26 cellular contexts compared by ENCODE assay signal in genomic region chr12:93003540-93004239, GRCh38.
A peak's percentile ranks its signal among the peaks of the same experiment; 100 is the strongest.
DNase-seq lines count a peak whose midpoint lies in the region; ATAC-seq and TF ChIP-seq lines count a peak whose summit lies in the region.
"Had no signal": no experiment of that assay in that cellular context is flagged by ENCODE, and none has a peak within 500 bp of the region (broad histone marks: within the 10 kb centered on the region; RNA-seq: fewer than 3 reads in every experiment).

No MANE protein-coding gene starts in this region.

- no CpG with 5 or more reads among the region's 9 CpGs for WGBS in IMR-90 (ENCODE audit: extremely low coverage in 2 of 2, insufficient read length in 1 of 2), 2 experiments
- WGBS in hepatocyte (ENCODE audit: low lambda C conversion rate, missing lambda C conversion rate), result 47% methylated on average over 9 of the region's 9 CpGs

- H4K91ac ChIP-seq in IMR-90 (ENCODE audit: insufficient read depth, low read depth, low read length), result no peak overlapping the region

- H3K27me3 ChIP-seq in IMR-90 (ENCODE audit: control insufficient read depth, insufficient read depth, low read length) (no peaks in the 10 kb centered on the region), hepatocyte (no peaks in the 10 kb centered on the region), parathyroid adenoma (ENCODE audit: control insufficient read depth, insufficient read depth, low read length) (no peaks in the 10 kb centered on the region)
- H3K27me3 ChIP-seq: BLaER1, ovary, right atrium auricular region had no signal

- H3K79me2 ChIP-seq in hepatocyte (no peaks in the 10 kb centered on the region), parathyroid adenoma (no peaks in the 10 kb centered on the region)

- H3K14ac ChIP-seq in IMR-90 (replicated peaks; ENCODE audit: low read depth, low read length), result no peak overlapping the region

- H2BK20ac ChIP-seq in IMR-90 (ENCODE audit: low read depth, low read length), result no peak overlapping the region

- H3K56ac ChIP-seq in IMR-90 (ENCODE audit: extremely low read depth, insufficient read depth, low read length), result no peak overlapping the region

- H4K20me1 ChIP-seq in IMR-90 (ENCODE audit: insufficient read depth, low read length) (no peaks in the 10 kb centered on the region), hepatocyte (ENCODE audit: insufficient read depth, poor library complexity, severe bottlenecking) (no peaks in the 10 kb centered on the region)
- H4K20me1 ChIP-seq: BLaER1 had no signal

- H2BK120ac ChIP-seq in IMR-90 (ENCODE audit: low read depth, low read length), result peak overlapping the region; percentile 46; the same call in 1 of the 2 replicates

- TF ChIP-seq CTCF in IMR-90 (conservative IDR thresholded peaks at IDR 0.05; ENCODE audit: low read depth, low read length) (no peak), hepatocyte (IDR thresholded peaks at IDR 0.05; ENCODE audit: poor library complexity) (no peak), parathyroid adenoma (IDR thresholded peaks at IDR 0.05) (no peak), glutamatergic neuron (IDR thresholded peaks at IDR 0.05; ENCODE audit: partially characterized antibody, unreplicated experiment) (no peak)

- intact Hi-C loops in IMR-90 (cut with micrococcal nuclease), result no loop called here

- TF ChIP-seq RAD21 in IMR-90 (IDR thresholded peaks at IDR 0.05; ENCODE audit: low read length), result no peak

- DNase-seq in IMR-90 (no peak), amniotic epithelial cell (ENCODE audit: low read depth) (peak; percentile 46), hepatocyte (ENCODE audit: low spot score) (no peak), KBM-7 (no peak), DMS 273 (lab: John Stamatoyannopoulos, UW; ENCODE audit: unreplicated experiment) (no peak), glutamatergic neuron (no peak), inferior parietal cortex (ENCODE audit: extremely low spot score) (no peak)
- DNase-seq: activated CD4-positive, alpha-beta T cell treated with anti-CD3 and anti-CD28 coated beads, Interleukin-2, amount 10 ng/mL, durations not matched to agents 7 days and 5 days; activated naive CD4-positive, alpha-beta T cell treated with anti-CD3 and anti-CD28 coated beads for 36 hours; activated T-cell treated with anti-CD3 and anti-CD28 coated beads, Interleukin-2, amount 50 U/mL, for 72 hours; amygdala; DMS79; effector CD8-positive, alpha-beta T cell; KG1; left ventricle myocardium superior; natural killer cell; NCI-H1436; NCI-H2107; NCI-H510A treated with DMSO at 0.1 percent for 48 hours; ovary; stimulated activated CD4-positive, alpha-beta T cell treated with anti-CD3 and anti-CD28 coated beads, Interleukin-2, amount 100 ng/mL, for 48 hours had no signal

- dilution Hi-C loops in IMR-90 (cut with HindIII; ENCODE audit: low sequenced_read_pairs, unreplicated experiment), result no loop called here

- H3K4me1 ChIP-seq in IMR-90 (ENCODE audit: control insufficient read depth, insufficient read depth, low read length) (peaks cover 5% of the 10 kb centered on the region), hepatocyte (ENCODE audit: insufficient read depth) (peaks cover 2% of the 10 kb centered on the region), parathyroid adenoma (peaks cover 23% of the 10 kb centered on the region)
- H3K4me1 ChIP-seq: BLaER1 had no signal

- no peak overlapping the region for H3K27ac Mint-ChIP-seq in glutamatergic neuron (ENCODE audit: unreplicated experiment)
- H3K27ac Mint-ChIP-seq: activated CD4-positive, alpha-beta T cell treated with anti-CD3 and anti-CD28 coated beads, Interleukin-2, amount 10 ng/mL, durations not matched to agents 7 days and 5 days; activated naive CD4-positive, alpha-beta T cell treated with anti-CD3 and anti-CD28 coated beads for 36 hours; activated T-cell treated with anti-CD3 and anti-CD28 coated beads, Interleukin-2, amount 50 U/mL, for 72 hours; natural killer cell; WTC11 had no signal

- H3K23ac ChIP-seq in IMR-90 (ENCODE audit: low read depth, low read length), result no peak overlapping the region

- H3K36me3 ChIP-seq in IMR-90 (ENCODE audit: control insufficient read depth, insufficient read depth, low read length) (no peaks in the 10 kb centered on the region), hepatocyte (replicated peaks; ENCODE audit: insufficient read depth, low read depth) (no peaks in the 10 kb centered on the region), parathyroid adenoma (ENCODE audit: control insufficient read depth, insufficient read depth, low read length) (no peaks in the 10 kb centered on the region)
- H3K36me3 ChIP-seq: BLaER1, ovary, right atrium auricular region had no signal

- H3K27ac ChIP-seq in IMR-90 (ENCODE audit: insufficient read depth, low read length), result no peak overlapping the region
- peak overlapping the region; percentile 64 for H3K27ac ChIP-seq in hepatocyte
- peak overlapping the region; percentile 86 for H3K27ac ChIP-seq in parathyroid adenoma
- H3K27ac ChIP-seq: BLaER1, right atrium auricular region had no signal

- H3K4ac ChIP-seq in IMR-90 (ENCODE audit: low read depth, low read length), result no peak overlapping the region; the same call in 1 of the 2 replicates

- H3K4me2 ChIP-seq in IMR-90 (ENCODE audit: low read depth, low read length) (no peak overlapping the region), hepatocyte (peak overlapping the region; percentile 17), parathyroid adenoma (ENCODE audit: low read length) (no peak overlapping the region)
- H3K4me2 ChIP-seq: BLaER1 had no signal

- ATAC-seq in IMR-90 (ENCODE audit: low read depth), result no peak
- ATAC-seq: activated T-cell treated with anti-CD3 and anti-CD28 coated beads, Interleukin-2, amount 50 U/mL, for 72 hours; natural killer cell; Panc1; WTC11 had no signal

- H3K9me1 ChIP-seq in IMR-90 (ENCODE audit: insufficient read depth, low read length), result peaks cover 3% of the 10 kb centered on the region; the same call in 1 of the 2 replicates

- H3K9me3 ChIP-seq in IMR-90 (ENCODE audit: control insufficient read depth, insufficient read depth, low read length) (no peaks in the 10 kb centered on the region), hepatocyte (ENCODE audit: low read depth) (no peaks in the 10 kb centered on the region), parathyroid adenoma (ENCODE audit: control insufficient read depth, low read length) (no peaks in the 10 kb centered on the region)
- H3K9me3 ChIP-seq: BLaER1, ovary, right atrium auricular region had no signal

- CTCF ChIA-PET in IMR-90 (lab: Yijun Ruan, JAX), result no interaction called here

- BruUV-seq in IMR-90 (replicated peaks; lab: Mats Ljungman, UMichigan), result no TSS peak

- no peak overlapping the region; the same call in 2 of the 3 replicates for H2BK15ac ChIP-seq in IMR-90 (ENCODE audit: low read depth, low read length)

- H3K9ac ChIP-seq in IMR-90 (ENCODE audit: low read depth, low read length) (no peak overlapping the region), parathyroid adenoma (no peak overlapping the region)
- H3K9ac ChIP-seq: BLaER1 had no signal

- in situ Hi-C loops in IMR-90 (cut with MboI; ENCODE audit: low sequenced_read_pairs) (no loop called here), KBM-7 (cut with MboI; ENCODE audit: low pct_unique_long_range_greater_than_20kb, low sequenced_read_pairs) (loop anchor here (25.0 kb wide), 1 partner anchor 384 kb away; the partner anchor contains the start of gene NUDT4)

- H4K8ac ChIP-seq in IMR-90 (ENCODE audit: low read depth in 2 of 2, low read length in 2 of 2), result no peak overlapping the region; a peak in 1 of 4 replicates

- no peak overlapping the region for H3K4me3 Mint-ChIP-seq in glutamatergic neuron (ENCODE audit: unreplicated experiment)
- H3K4me3 Mint-ChIP-seq: activated CD4-positive, alpha-beta T cell treated with anti-CD3 and anti-CD28 coated beads, Interleukin-2, amount 10 ng/mL, durations not matched to agents 7 days and 5 days; activated naive CD4-positive, alpha-beta T cell treated with anti-CD3 and anti-CD28 coated beads for 36 hours; activated T-cell treated with anti-CD3 and anti-CD28 coated beads, Interleukin-2, amount 50 U/mL, for 72 hours; natural killer cell; WTC11 had no signal

- H3K9me3 Mint-ChIP-seq in glutamatergic neuron (ENCODE audit: unreplicated experiment), result peaks cover 2% of the 10 kb centered on the region
- H3K9me3 Mint-ChIP-seq: activated CD4-positive, alpha-beta T cell treated with anti-CD3 and anti-CD28 coated beads, Interleukin-2, amount 10 ng/mL, durations not matched to agents 7 days and 5 days; activated naive CD4-positive, alpha-beta T cell treated with anti-CD3 and anti-CD28 coated beads for 36 hours; activated T-cell treated with anti-CD3 and anti-CD28 coated beads, Interleukin-2, amount 50 U/mL, for 72 hours; natural killer cell had no signal

- H3K18ac ChIP-seq in IMR-90 (ENCODE audit: low read depth, low read length), result no peak overlapping the region

- no peak overlapping the region for H4K5ac ChIP-seq in IMR-90 (ENCODE audit: low read depth, low read length)

- no peaks in the 10 kb centered on the region for H3K4me1 Mint-ChIP-seq in glutamatergic neuron (ENCODE audit: low read depth, unreplicated experiment)
- H3K4me1 Mint-ChIP-seq: natural killer cell had no signal

- H3K4me3 ChIP-seq in IMR-90 (ENCODE audit: insufficient read depth, low read depth, low read length), result no peak overlapping the region
- H3K4me3 ChIP-seq in hepatocyte, result no peak overlapping the region
- H3K4me3 ChIP-seq in parathyroid adenoma (ENCODE audit: low read depth, low read length), result no peak overlapping the region
- H3K4me3 ChIP-seq: BLaER1, ovary, right atrium auricular region had no signal

- H2AFZ ChIP-seq in IMR-90 (replicated peaks; ENCODE audit: low read length, poor library complexity), result no peak overlapping the region
- H2AFZ ChIP-seq in hepatocyte, result no peak overlapping the region
- peak overlapping the region; percentile 51 for H2AFZ ChIP-seq in parathyroid adenoma

- H3K27me3 Mint-ChIP-seq in glutamatergic neuron (ENCODE audit: unreplicated experiment), result no peaks in the 10 kb centered on the region
- H3K27me3 Mint-ChIP-seq: activated CD4-positive, alpha-beta T cell treated with anti-CD3 and anti-CD28 coated beads, Interleukin-2, amount 10 ng/mL, durations not matched to agents 7 days and 5 days had no signal

- POLR2A ChIA-PET in IMR-90 (lab: Charles Lee; ENCODE audit: unreplicated experiment), result no interaction called here

- no peaks in the 10 kb centered on the region for H3K36me3 Mint-ChIP-seq in glutamatergic neuron (ENCODE audit: unreplicated experiment)
- H3K36me3 Mint-ChIP-seq: natural killer cell, WTC11 had no signal

- H2AK9ac ChIP-seq in IMR-90 (replicated peaks; ENCODE audit: low read depth, low read length, poor library complexity), result no peak overlapping the region

- TF ChIP-seq POLR2A in IMR-90 (IDR thresholded peaks at IDR 0.05; ENCODE audit: low read depth, low read length), result no peak

- no peaks in the 10 kb centered on the region for H3K79me1 ChIP-seq in IMR-90 (ENCODE audit: low read depth in 1 of 2, low read length in 2 of 2)

- H2AK5ac ChIP-seq in IMR-90 (ENCODE audit: low read depth, low read length), result 0 out of 2 replicates have a peak overlapping the region, but pooled peaks have one; percentile 54

- no peaks in the 10 kb centered on the region for H3K9me2 ChIP-seq in hepatocyte (replicated peaks; ENCODE audit: insufficient read depth)

- no peak overlapping the region for H2BK5ac ChIP-seq in IMR-90 (ENCODE audit: low read depth, low read length, poor library complexity, severe bottlenecking)

TF ChIP-seq in IMR-90, 13 proteins besides CTCF, POLR2A, EP300 and RAD21 (continues in another document):
- TF ChIP-seq MAZ (IDR thresholded peaks at IDR 0.05; ENCODE audit: borderline replicate concordance, low read depth, low read length) (no peak), RFX5 (IDR thresholded peaks at IDR 0.05; ENCODE audit: low read depth, low read length) (no peak)
